ENCODE assay signal across 17 cellular contexts in the genomic region with DNA sequence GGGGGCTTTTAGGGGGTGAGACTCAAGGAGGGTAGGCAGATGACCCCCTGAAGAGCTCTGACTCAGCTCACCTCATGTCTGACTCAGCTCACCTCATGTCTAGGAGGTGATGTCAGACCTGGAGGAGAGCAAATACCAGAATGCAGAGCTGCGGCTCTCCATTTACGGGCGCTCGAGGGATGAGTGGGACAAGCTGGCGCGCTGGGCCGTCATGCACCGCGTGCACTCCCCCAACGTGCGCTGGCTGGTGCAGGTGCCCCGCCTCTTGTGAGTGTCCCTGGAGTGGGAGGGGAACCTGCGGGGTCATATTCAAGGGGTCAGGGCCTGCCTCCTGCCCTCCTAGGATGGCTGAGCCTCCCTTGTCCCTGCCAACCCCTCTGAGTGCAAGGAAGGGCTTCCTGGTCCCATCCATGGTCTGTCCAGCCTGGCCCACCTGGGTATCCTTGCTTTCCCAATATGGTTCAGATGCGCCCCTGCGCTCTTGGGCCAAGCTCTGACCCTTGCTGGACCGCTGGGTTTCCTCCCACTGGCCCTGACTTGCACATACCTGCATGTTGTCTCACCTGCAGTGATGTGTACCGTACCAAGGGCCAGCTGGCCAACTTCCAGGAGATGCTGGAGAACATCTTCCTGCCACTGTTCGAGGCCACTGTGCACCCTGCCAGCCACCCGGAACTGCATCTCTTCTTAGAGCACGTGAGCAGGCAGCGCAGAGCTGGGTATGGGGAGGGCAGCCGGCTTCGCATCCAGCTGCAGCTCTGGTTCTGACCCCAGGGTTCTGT. TPM values are rescaled to one million over a fixed set of nuclear protein-coding genes. Genes with fewer than 3 reads are reported as not detected.
DNase-seq lines count a peak whose midpoint lies in the region; ATAC-seq and TF ChIP-seq lines count a peak whose summit lies in the region.
"Had no signal": no experiment of that assay in that cellular context is flagged by ENCODE, and none has a peak within 500 bp of the region (broad histone marks: within the 10 kb centered on the region; RNA-seq: fewer than 3 reads in every experiment).

No MANE protein-coding gene starts in this region.

- peaks cover 52% of the 10 kb centered on the region for H3K36me3 Mint-ChIP-seq in stimulated activated memory B cell treated with anti-CD40 and anti-IgM and Interleukin-4, amounts not matched to agents 10 μg/mL and 1 μg/mL and 100 μg/mL, for 72 hours

- no peak overlapping the region for H3K4me3 ChIP-seq in SK-N-SH (ENCODE audit: low read depth in 2 of 2, low read length in 1 of 2)
- H3K4me3 ChIP-seq in endocrine pancreas (ENCODE audit: control insufficient read depth, insufficient read depth, low read length): no peak overlapping the region
- no peak overlapping the region for H3K4me3 ChIP-seq in neutrophil (ENCODE audit: low read depth in 1 of 2, low read length in 1 of 2)
- H3K4me3 ChIP-seq in OCI-LY7 (ENCODE audit: low read depth, low read length, poor library complexity, severe bottlenecking): no peak overlapping the region
- no peak overlapping the region for H3K4me3 ChIP-seq in heart right ventricle
- H3K4me3 ChIP-seq: adrenal gland, SK-N-MC, stomach, vagina had no signal

- intact Hi-C loops in OCI-LY7 (cut with micrococcal nuclease; ENCODE audit: unreplicated experiment): no loop called here
- intact Hi-C loops in heart right ventricle (cut with DNase I): loop anchor here in 4 of 10 donors (2.0 to 5.0 kb wide), 3 partner anchors 42 to 86 kb away; a partner anchor contains a TSS

- no peak overlapping the region for H3K27ac Mint-ChIP-seq in stimulated activated memory B cell treated with anti-CD40 and anti-IgM and Interleukin-4, amounts not matched to agents 10 μg/mL and 1 μg/mL and 100 μg/mL, for 72 hours

- no peaks in the 10 kb centered on the region for H3K27me3 ChIP-seq in SK-N-SH (ENCODE audit: insufficient read depth)
- no peaks in the 10 kb centered on the region for H3K27me3 ChIP-seq in endocrine pancreas (ENCODE audit: control insufficient read depth, insufficient read depth, low read length)
- no peaks in the 10 kb centered on the region for H3K27me3 ChIP-seq in neutrophil
- H3K27me3 ChIP-seq in heart right ventricle: no peaks in the 10 kb centered on the region
- H3K27me3 ChIP-seq: adrenal gland, stomach, vagina had no signal

- TF ChIP-seq CTCF in SK-N-SH (IDR thresholded peaks at IDR 0.05) (no peak), neutrophil (IDR thresholded peaks at IDR 0.05) (no peak), OCI-LY7 (conservative IDR thresholded peaks at IDR 0.05; ENCODE audit: low read length) (no peak), heart right ventricle (IDR thresholded peaks at IDR 0.05) (no peak)

- DNase-seq in SK-N-SH: no peak
- DNase-seq in NCI-H226: peak; percentile 95
- no peak for DNase-seq in OCI-LY7 (ENCODE audit: low spot score)
- no peak for DNase-seq in heart right ventricle
- DNase-seq: CD8-positive, alpha-beta memory T cell; stomach had no signal

- ATAC-seq in SK-N-SH treated with all-trans-retinoic acid at 6 μM for 48 hours (no peak; the same call in 1 of the 3 replicates), heart right ventricle (no peak)
- no peak for ATAC-seq in stimulated activated memory B cell treated with anti-CD40 and anti-IgM and Interleukin-4, amounts not matched to agents 10 μg/mL and 1 μg/mL and 100 μg/mL, for 72 hours
- ATAC-seq: WTC11 had no signal

- no peaks in the 10 kb centered on the region; the same call in 1 of the 2 replicates for H3K9me3 ChIP-seq in SK-N-SH
- H3K9me3 ChIP-seq in endocrine pancreas (ENCODE audit: control insufficient read depth, low read length): no peaks in the 10 kb centered on the region
- H3K9me3 ChIP-seq in neutrophil: no peaks in the 10 kb centered on the region
- H3K9me3 ChIP-seq in OCI-LY7 (ENCODE audit: low read length): no peaks in the 10 kb centered on the region
- no peaks in the 10 kb centered on the region for H3K9me3 ChIP-seq in heart right ventricle
- H3K9me3 ChIP-seq: adrenal gland, stomach, vagina had no signal

- H3K36me3 ChIP-seq in SK-N-SH (replicated peaks in 1 of 2; ENCODE audit: control insufficient read depth in 1 of 2, insufficient read depth in 2 of 2, low read length in 1 of 2): peaks cover 20 to 55% of the 10 kb centered on the region in 2 experiments
- peaks cover 4% of the 10 kb centered on the region for H3K36me3 ChIP-seq in endocrine pancreas (ENCODE audit: control insufficient read depth, insufficient read depth, low read length)
- H3K36me3 ChIP-seq in neutrophil: peaks cover 86% of the 10 kb centered on the region
- peaks cover 44% of the 10 kb centered on the region for H3K36me3 ChIP-seq in OCI-LY7 (ENCODE audit: insufficient read depth, low read length)
- H3K36me3 ChIP-seq in heart right ventricle: peaks cover 0 to 64% (median 30%) of the 10 kb centered on the region in 9 donors

- no peak overlapping the region for H3K4me2 ChIP-seq in SK-N-SH
- H3K4me2 ChIP-seq in OCI-LY7 (ENCODE audit: low read length): no peak overlapping the region

- TF ChIP-seq EP300 in SK-N-SH (IDR thresholded peaks at IDR 0.05; ENCODE audit: borderline replicate concordance in 1 of 2, low read depth in 1 of 2, low read length in 1 of 2): no peak

- peaks cover 24% of the 10 kb centered on the region for H3K4me1 Mint-ChIP-seq in stimulated activated memory B cell treated with anti-CD40 and anti-IgM and Interleukin-4, amounts not matched to agents 10 μg/mL and 1 μg/mL and 100 μg/mL, for 72 hours

- CTCF ChIA-PET in SK-N-SH (lab: Yijun Ruan, JAX): interaction anchor here (0.6 to 11.9 kb wide), 11 partner anchors 8 to 355 kb away, joined by 3 to 114 read pairs (median 3); a partner anchor contains a TSS
- CTCF ChIA-PET in OCI-LY7 (lab: Charles Lee; ENCODE audit: unreplicated experiment): interaction anchor here (0.6 kb wide), 1 partner anchor 862 kb away, joined by 3 read pairs; no protein-coding TSS in a partner anchor

- no peak for TF ChIP-seq RAD21 in SK-N-SH (IDR thresholded peaks at IDR 0.05; ENCODE audit: low read length)

- no peak overlapping the region for H3K27ac ChIP-seq in SK-N-SH (ENCODE audit: low read depth in 2 of 2, low read length in 1 of 2)
- peak overlapping the region; percentile 50 for H3K27ac ChIP-seq in neutrophil
- no peak overlapping the region for H3K27ac ChIP-seq in OCI-LY7 (ENCODE audit: low read depth, low read length, poor library complexity, severe bottlenecking)
- no peak overlapping the region for H3K27ac ChIP-seq in heart right ventricle
- H3K27ac ChIP-seq: parathyroid adenoma, SK-N-MC, vagina had no signal

- no peak overlapping the region for H2AFZ ChIP-seq in SK-N-SH (ENCODE audit: low read depth)
- H2AFZ ChIP-seq in OCI-LY7 (ENCODE audit: low read length): no peak overlapping the region
- H2AFZ ChIP-seq: parathyroid adenoma had no signal

- no peaks in the 10 kb centered on the region for H3K27me3 Mint-ChIP-seq in stimulated activated memory B cell treated with anti-CD40 and anti-IgM and Interleukin-4, amounts not matched to agents 10 μg/mL and 1 μg/mL and 100 μg/mL, for 72 hours
- H3K27me3 Mint-ChIP-seq: CD8-positive, alpha-beta memory T cell had no signal

- POLR2A ChIA-PET in SK-N-SH (lab: Yijun Ruan, JAX): interaction anchor here (4.3 kb wide), 1 partner anchor 80 kb away, joined by 26 read pairs; a partner anchor contains a TSS
- POLR2A ChIA-PET in OCI-LY7 (lab: Charles Lee): no interaction called here

- no TSS peak for BruUV-seq in OCI-LY7 (replicated peaks; lab: Mats Ljungman, UMichigan)

- H3K9me2 ChIP-seq in SK-N-SH: no peaks in the 10 kb centered on the region
- H3K9me2 ChIP-seq in OCI-LY7 (ENCODE audit: insufficient read depth, low read length): no peaks in the 10 kb centered on the region

- no peaks in the 10 kb centered on the region for H3K9me3 Mint-ChIP-seq in stimulated activated memory B cell treated with anti-CD40 and anti-IgM and Interleukin-4, amounts not matched to agents 10 μg/mL and 1 μg/mL and 100 μg/mL, for 72 hours
- H3K9me3 Mint-ChIP-seq: CD8-positive, alpha-beta memory T cell; WTC11 had no signal

- H3K4me1 ChIP-seq in SK-N-SH (ENCODE audit: control insufficient read depth in 1 of 2, insufficient read depth in 2 of 2, low read depth in 1 of 2, low read length in 1 of 2): peaks cover 0 to 48% of the 10 kb centered on the region in 2 experiments; a peak in 2 of 4 replicates
- no peaks in the 10 kb centered on the region for H3K4me1 ChIP-seq in endocrine pancreas (ENCODE audit: control insufficient read depth, insufficient read depth, low read length)
- peaks cover 11 to 14% of the 10 kb centered on the region in 2 experiments for H3K4me1 ChIP-seq in neutrophil (ENCODE audit: control insufficient read depth in 1 of 2, insufficient read depth in 1 of 2, low read depth in 1 of 2, low read length in 1 of 2)
- peaks cover 13% of the 10 kb centered on the region for H3K4me1 ChIP-seq in OCI-LY7 (ENCODE audit: insufficient read depth, low read length, poor library complexity, severe bottlenecking)
- H3K4me1 ChIP-seq in heart right ventricle: peaks cover 7 to 32% (median 11%) of the 10 kb centered on the region in 9 donors
- H3K4me1 ChIP-seq: parathyroid adenoma had no signal

- peaks cover 28% of the 10 kb centered on the region for H4K20me1 ChIP-seq in SK-N-SH (ENCODE audit: insufficient read depth)
- no peaks in the 10 kb centered on the region for H4K20me1 ChIP-seq in OCI-LY7 (ENCODE audit: insufficient read depth, low read length)

- no peak overlapping the region for H3K9ac ChIP-seq in SK-N-SH
- peak overlapping the region; percentile 43 for H3K9ac ChIP-seq in endocrine pancreas (ENCODE audit: control insufficient read depth, insufficient read depth, low read length)
- H3K9ac ChIP-seq: parathyroid adenoma had no signal

- peaks cover 4% of the 10 kb centered on the region for H3F3A ChIP-seq in SK-N-SH (replicated peaks; ENCODE audit: insufficient read depth)

- no peak overlapping the region for H3K4me3 Mint-ChIP-seq in stimulated activated memory B cell treated with anti-CD40 and anti-IgM and Interleukin-4, amounts not matched to agents 10 μg/mL and 1 μg/mL and 100 μg/mL, for 72 hours
- H3K4me3 Mint-ChIP-seq: CD8-positive, alpha-beta memory T cell; WTC11 had no signal

- peaks cover 15% of the 10 kb centered on the region for H3K79me2 ChIP-seq in SK-N-SH (ENCODE audit: insufficient read depth)
- no peaks in the 10 kb centered on the region for H3K79me2 ChIP-seq in OCI-LY7 (ENCODE audit: insufficient read depth, low read depth, low read length)
- H3K79me2 ChIP-seq: parathyroid adenoma had no signal

- WGBS in SK-N-SH (ENCODE audit: low lambda C conversion rate): 89% methylated on average over 15 of the region's 23 CpGs
- 90% methylated on average over 23 of the region's 23 CpGs for WGBS in heart right ventricle, 2 donors

RNA-seq across cellular contexts. Expression of a gene that starts 9.1 kb away (rescaled TPM):
- 59.1 and 63.7 TPM in 2 replicates for polyA plus RNA-seq in SK-N-SH (2012; rRNA removed)
- 14.5 and 22.9 TPM in 2 replicates for polyA plus RNA-seq in SK-N-SH (2012; cell fraction: cytosol; rRNA removed)
- 359 and 387 TPM in 2 replicates for polyA plus RNA-seq in SK-N-SH (2012; cell fraction: nucleus; rRNA removed)
- total RNA-seq in OCI-LY7 (2014; rRNA removed; shearing (Covaris generic)): 51.8 and 62.7 TPM in 2 replicates
- total RNA-seq in OCI-LY7 (2022): 56.8 and 66.2 TPM in 2 replicates
- 10 to 100 TPM in 7 of 10 donors, 1 to 10 TPM in 3; 6.4 to 18.2 (median 11.5) TPM for total RNA-seq in heart right ventricle
- 10 to 100 TPM; 12.3 to 15.2 TPM for polyA plus RNA-seq in heart right ventricle

RNA-seq across cellular contexts. Expression of a gene that starts 9.3 kb away (rescaled TPM):
- polyA plus RNA-seq in SK-N-SH (2012; rRNA removed): 0.16 TPM in 2 replicates
- 0.14 and 0.18 TPM in 2 replicates for polyA plus RNA-seq in SK-N-SH (2012; cell fraction: cytosol; rRNA removed)
- 0.04 and 0.19 TPM in 2 replicates for polyA plus RNA-seq in SK-N-SH (2012; cell fraction: nucleus; rRNA removed)
- not detected in 2 replicates for total RNA-seq in OCI-LY7 (2014; rRNA removed; shearing (Covaris generic))
- total RNA-seq in OCI-LY7 (2022): 1.3 and 2.0 TPM in 2 replicates
- total RNA-seq in heart right ventricle: not detected
- under 1 TPM in 1 of 2 donors, not detected in 1; 0.04 TPM for polyA plus RNA-seq in heart right ventricle
- total RNA-seq: MCF 10A, mesenteric fat pad, stomach, vagina, WTC11 had no signal
- polyA plus RNA-seq: CD8-positive, alpha-beta memory T cell had no signal

RNA-seq across cellular contexts. Expression of a gene that starts 27.2 kb away (rescaled TPM):
- polyA plus RNA-seq in SK-N-SH (2012; rRNA removed): 34.2 and 36.1 TPM in 2 replicates
- 25.0 and 27.9 TPM in 2 replicates for polyA plus RNA-seq in SK-N-SH (2012; cell fraction: cytosol; rRNA removed)
- polyA plus RNA-seq in SK-N-SH (2012; cell fraction: nucleus; rRNA removed): 35.2 and 36.6 TPM in 2 replicates
- total RNA-seq in OCI-LY7 (2014; rRNA removed; shearing (Covaris generic)): 3.4 and 6.0 TPM in 2 replicates
- 6.8 and 8.0 TPM in 2 replicates for total RNA-seq in OCI-LY7 (2022)
- 10 to 100 TPM; 29.9 to 62.1 (median 43.5) TPM for total RNA-seq in heart right ventricle
- 10 to 100 TPM; 22.8 to 41.3 TPM for polyA plus RNA-seq in heart right ventricle

RNA-seq across cellular contexts. Expression of a gene that starts 39.1 kb away (rescaled TPM):
- 70.2 and 97.6 TPM in 2 replicates for polyA plus RNA-seq in SK-N-SH (2012; rRNA removed)
- 23.0 and 24.2 TPM in 2 replicates for polyA plus RNA-seq in SK-N-SH (2012; cell fraction: cytosol; rRNA removed)
- polyA plus RNA-seq in SK-N-SH (2012; cell fraction: nucleus; rRNA removed): 693 and 732 TPM in 2 replicates
- 0.38 and 1.4 TPM in 2 replicates for total RNA-seq in OCI-LY7 (2014; rRNA removed; shearing (Covaris generic))
- 0.76 and 0.89 TPM in 2 replicates for total RNA-seq in OCI-LY7 (2022)
- total RNA-seq in heart right ventricle: 10 to 100 TPM; 56.9 to 93.3 (median 68.1) TPM
- 100 to 1,000 TPM in 1 of 2 donors, 10 to 100 TPM in 1; 23.1 to 113 TPM for polyA plus RNA-seq in heart right ventricle

RNA-seq across cellular contexts. Expression of a gene that starts 58.9 kb away (rescaled TPM):
- polyA plus RNA-seq in SK-N-SH (2012; rRNA removed): not detected in 2 replicates
- polyA plus RNA-seq in SK-N-SH (2012; cell fraction: cytosol; rRNA removed): 0.03 TPM in 2 replicates
- 0.14 and 0.17 TPM in 2 replicates for polyA plus RNA-seq in SK-N-SH (2012; cell fraction: nucleus; rRNA removed)
- not detected in 2 replicates for total RNA-seq in OCI-LY7 (2014; rRNA removed; shearing (Covaris generic))
- total RNA-seq in OCI-LY7 (2022): not detected in 2 replicates
- 10 to 100 TPM in 6 of 10 donors, not detected in 4; 28.7 to 57.7 (median 36.9) TPM for total RNA-seq in heart right ventricle
- polyA plus RNA-seq in heart right ventricle: 10 to 100 TPM in 1 of 2 donors, under 1 TPM in 1; 0.19 to 39.6 TPM
- total RNA-seq: CD8-positive, alpha-beta memory T cell; MCF 10A; mesenteric fat pad; WTC11 had no signal
- polyA plus RNA-seq: CD8-positive, alpha-beta memory T cell had no signal
